Comparison of ENCODE assay signal across 15 cellular contexts in the genomic region with DNA sequence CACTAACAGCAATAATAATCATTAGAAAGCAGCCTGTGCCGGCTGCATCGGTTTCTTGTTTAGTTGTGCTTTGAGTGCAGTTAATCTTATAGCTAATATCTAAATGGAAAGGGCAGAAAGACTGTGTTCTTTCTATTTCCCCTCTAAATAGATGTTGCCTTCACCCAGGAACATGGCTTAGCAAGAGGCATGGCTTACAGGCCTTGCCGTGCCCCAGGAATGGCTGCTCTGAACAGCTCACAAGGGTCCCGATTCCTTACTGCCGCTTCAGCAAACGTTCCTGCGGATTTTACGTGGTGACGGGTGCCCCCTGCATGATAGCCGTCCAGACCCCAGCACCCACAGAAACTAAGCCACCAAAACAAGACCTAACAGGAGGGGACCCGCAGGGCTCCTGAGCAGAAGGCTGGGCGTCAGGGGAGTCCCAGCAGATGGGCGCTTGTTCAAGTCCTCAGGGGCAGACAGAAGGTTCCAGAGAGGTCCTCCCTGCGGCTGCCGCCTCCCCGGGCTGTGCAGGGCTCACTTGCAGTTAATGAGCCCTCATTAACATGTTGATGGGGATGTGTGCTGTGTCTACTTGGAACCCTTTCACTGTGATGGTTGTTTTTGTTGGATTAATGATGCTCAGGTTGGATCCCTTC. TPM values are rescaled to one million over a fixed set of nuclear protein-coding genes. Genes with fewer than 3 reads are reported as not detected.
DNase-seq lines count a peak whose midpoint lies in the region; ATAC-seq and TF ChIP-seq lines count a peak whose summit lies in the region.
"Had no signal": no experiment of that assay in that cellular context is flagged by ENCODE, and none has a peak within 500 bp of the region (broad histone marks: within the 10 kb centered on the region; RNA-seq: fewer than 3 reads in every experiment).

No MANE protein-coding gene starts in this region.

- H3K4me3 Mint-ChIP-seq in WTC11 (no peak overlapping the region), neural crest cell (no peak overlapping the region)
- H3K4me3 Mint-ChIP-seq: CD4-positive, CD25-positive, alpha-beta regulatory T cell; H9; IgD-negative memory B cell had no signal

- H3K27ac Mint-ChIP-seq in WTC11 (no peak overlapping the region; the same call in 1 of the 2 replicates), neural crest cell (ENCODE audit: unreplicated experiment) (peak overlapping the region; percentile 27)
- H3K27ac Mint-ChIP-seq: CD4-positive, CD25-positive, alpha-beta regulatory T cell; H9; IgD-negative memory B cell had no signal

- TF ChIP-seq CTCF in WTC11 (IDR thresholded peaks at IDR 0.05): no peak
- no peak for TF ChIP-seq CTCF in neural crest cell (conservative IDR thresholded peaks at IDR 0.05)

- peaks cover 4% of the 10 kb centered on the region; the same call in 1 of the 2 replicates for H3K36me3 Mint-ChIP-seq in WTC11
- peaks cover 3% of the 10 kb centered on the region for H3K36me3 Mint-ChIP-seq in neural crest cell (ENCODE audit: low read depth)
- H3K36me3 Mint-ChIP-seq: CD4-positive, CD25-positive, alpha-beta regulatory T cell had no signal

- CTCF ChIA-PET in WTC11 (lab: Charles Lee): interaction anchor here (2.1 kb wide), 1 partner anchor 20 kb away, joined by 10 read pairs; no protein-coding TSS in a partner anchor

- peaks cover 4% of the 10 kb centered on the region; the same call in 1 of the 2 replicates for H3K27me3 Mint-ChIP-seq in WTC11 (ENCODE audit: low read depth)
- H3K27me3 Mint-ChIP-seq in neural crest cell (ENCODE audit: low read depth): peaks cover 3% of the 10 kb centered on the region
- H3K27me3 Mint-ChIP-seq: CD4-positive, CD25-positive, alpha-beta regulatory T cell had no signal

- POLR2A ChIA-PET in WTC11 (lab: Charles Lee): no interaction called here

- peaks cover 5% of the 10 kb centered on the region; the same call in 1 of the 2 replicates for H3K4me1 Mint-ChIP-seq in WTC11
- no peaks in the 10 kb centered on the region for H3K4me1 Mint-ChIP-seq in neural crest cell
- H3K4me1 Mint-ChIP-seq: IgD-negative memory B cell had no signal

- peak; percentile 56 for ATAC-seq in WTC11
- ATAC-seq in HG03095 (IDR thresholded peaks at IDR 0.05; ENCODE audit: unreplicated experiment): no peak

- H3K9me3 Mint-ChIP-seq in WTC11: peaks cover 8% of the 10 kb centered on the region
- peaks cover 7% of the 10 kb centered on the region for H3K9me3 Mint-ChIP-seq in neural crest cell

- DNase-seq in NCI-H446 (lab: John Stamatoyannopoulos, UW): peak; percentile 59 to 92
- no peak for DNase-seq in NCI-H446 treated with DMSO at 0.1 percent for 48 hours (lab: John Stamatoyannopoulos, UW)
- no peak for DNase-seq in WTC11 (ENCODE audit: low spot score)
- DNase-seq in neural crest cell (ENCODE audit: low read depth, low spot score): no peak
- no peak for DNase-seq in DMS153 treated with DMSO at 0.1 percent for 48 hours (lab: John Stamatoyannopoulos, UW; ENCODE audit: unreplicated experiment)
- no peak for DNase-seq in NCI-H2081 treated with DMSO at 0.1 percent for 48 hours (lab: John Stamatoyannopoulos, UW)
- DNase-seq: 8988T; CD4-positive, CD25-positive, alpha-beta regulatory T cell; DMS53; GF-D8; GM23248; H9 had no signal

TF ChIP-seq in WTC11, 78 proteins besides CTCF, POLR2A, EP300 and RAD21 (continues in another document):
- TF ChIP-seq, protein P1, sequence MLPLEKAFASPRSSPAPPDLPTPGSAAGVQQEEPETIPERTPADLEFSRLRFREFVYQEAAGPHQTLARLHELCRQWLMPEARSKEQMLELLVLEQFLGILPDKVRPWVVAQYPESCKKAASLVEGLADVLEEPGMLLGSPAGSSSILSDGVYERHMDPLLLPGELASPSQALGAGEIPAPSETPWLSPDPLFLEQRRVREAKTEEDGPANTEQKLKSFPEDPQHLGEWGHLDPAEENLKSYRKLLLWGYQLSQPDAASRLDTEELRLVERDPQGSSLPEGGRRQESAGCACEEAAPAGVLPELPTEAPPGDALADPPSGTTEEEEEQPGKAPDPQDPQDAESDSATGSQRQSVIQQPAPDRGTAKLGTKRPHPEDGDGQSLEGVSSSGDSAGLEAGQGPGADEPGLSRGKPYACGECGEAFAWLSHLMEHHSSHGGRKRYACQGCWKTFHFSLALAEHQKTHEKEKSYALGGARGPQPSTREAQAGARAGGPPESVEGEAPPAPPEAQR (CRISPR knock-in tag; IDR thresholded peaks at IDR 0.05): no peak
- TF ChIP-seq ZNF317 (CRISPR knock-in tag; IDR thresholded peaks at IDR 0.05; ENCODE audit: borderline replicate concordance, low read depth) (no peak), GABPB1 (CRISPR knock-in tag; IDR thresholded peaks at IDR 0.05) (no peak), ATF3 (CRISPR knock-in tag; conservative IDR thresholded peaks at IDR 0.05) (no peak), TP53 (CRISPR knock-in tag; IDR thresholded peaks at IDR 0.05) (no peak), FOXJ3 (CRISPR knock-in tag; IDR thresholded peaks at IDR 0.05; ENCODE audit: borderline replicate concordance) (no peak), ZBTB21 (CRISPR knock-in tag; IDR thresholded peaks at IDR 0.05; ENCODE audit: borderline replicate concordance) (no peak), ZNF121 (CRISPR knock-in tag; IDR thresholded peaks at IDR 0.05) (no peak), TCF7 (CRISPR knock-in tag; IDR thresholded peaks at IDR 0.05; ENCODE audit: low read depth) (no peak), HMGXB4 (CRISPR knock-in tag; IDR thresholded peaks at IDR 0.05) (no peak)
- TF ChIP-seq, protein P2, sequence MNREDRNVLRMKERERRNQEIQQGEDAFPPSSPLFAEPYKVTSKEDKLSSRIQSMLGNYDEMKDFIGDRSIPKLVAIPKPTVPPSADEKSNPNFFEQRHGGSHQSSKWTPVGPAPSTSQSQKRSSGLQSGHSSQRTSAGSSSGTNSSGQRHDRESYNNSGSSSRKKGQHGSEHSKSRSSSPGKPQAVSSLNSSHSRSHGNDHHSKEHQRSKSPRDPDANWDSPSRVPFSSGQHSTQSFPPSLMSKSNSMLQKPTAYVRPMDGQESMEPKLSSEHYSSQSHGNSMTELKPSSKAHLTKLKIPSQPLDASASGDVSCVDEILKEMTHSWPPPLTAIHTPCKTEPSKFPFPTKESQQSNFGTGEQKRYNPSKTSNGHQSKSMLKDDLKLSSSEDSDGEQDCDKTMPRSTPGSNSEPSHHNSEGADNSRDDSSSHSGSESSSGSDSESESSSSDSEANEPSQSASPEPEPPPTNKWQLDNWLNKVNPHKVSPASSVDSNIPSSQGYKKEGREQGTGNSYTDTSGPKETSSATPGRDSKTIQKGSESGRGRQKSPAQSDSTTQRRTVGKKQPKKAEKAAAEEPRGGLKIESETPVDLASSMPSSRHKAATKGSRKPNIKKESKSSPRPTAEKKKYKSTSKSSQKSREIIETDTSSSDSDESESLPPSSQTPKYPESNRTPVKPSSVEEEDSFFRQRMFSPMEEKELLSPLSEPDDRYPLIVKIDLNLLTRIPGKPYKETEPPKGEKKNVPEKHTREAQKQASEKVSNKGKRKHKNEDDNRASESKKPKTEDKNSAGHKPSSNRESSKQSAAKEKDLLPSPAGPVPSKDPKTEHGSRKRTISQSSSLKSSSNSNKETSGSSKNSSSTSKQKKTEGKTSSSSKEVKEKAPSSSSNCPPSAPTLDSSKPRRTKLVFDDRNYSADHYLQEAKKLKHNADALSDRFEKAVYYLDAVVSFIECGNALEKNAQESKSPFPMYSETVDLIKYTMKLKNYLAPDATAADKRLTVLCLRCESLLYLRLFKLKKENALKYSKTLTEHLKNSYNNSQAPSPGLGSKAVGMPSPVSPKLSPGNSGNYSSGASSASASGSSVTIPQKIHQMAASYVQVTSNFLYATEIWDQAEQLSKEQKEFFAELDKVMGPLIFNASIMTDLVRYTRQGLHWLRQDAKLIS (CRISPR knock-in tag; IDR thresholded peaks at IDR 0.05; ENCODE audit: borderline replicate concordance): no peak

RNA-seq across cellular contexts. Expression of gene ENPP7, which starts 52.5 kb away (rescaled TPM):
- total RNA-seq in WTC11 (2021) (0.11 TPM in 1 of 3 replicates, not detected in the others), neural crest cell (not detected in 2 replicates)
- total RNA-seq: CD4-positive, CD25-positive, alpha-beta regulatory T cell; GM23248; H9; HT1080 had no signal

Comparison
In these comparisons a context has a peak if more than half of its experiments do, and no peak if none do; other contexts are left out.
1. DNase-seq: peak in NCI-H446 (2 of 2); none in NCI-H446 treated with DMSO at 0.1 percent for 48 hours (single experiment), WTC11 (single experiment), neural crest cell (single experiment), DMS153 treated with DMSO at 0.1 percent for 48 hours (single experiment) and NCI-H2081 treated with DMSO at 0.1 percent for 48 hours (single experiment).